8 cellular contexts compared by ENCODE assay signal in genomic region chr2:231665208-231665921, GRCh38. TPM values are rescaled to one million over a fixed set of nuclear protein-coding genes. Genes with fewer than 3 reads are reported as not detected.
DNase-seq lines count a peak whose midpoint lies in the region; ATAC-seq, FAIRE-seq and TF ChIP-seq lines count a peak whose summit lies in the region.

No MANE protein-coding gene starts in this region.

- H3K4me3 ChIP-seq in A549: peak overlapping the region; percentile 49; the same call in 2 of the 3 replicates
- H3K4me3 ChIP-seq in HUES64 (ENCODE audit: low read length): no peak overlapping the region
- peak overlapping the region; percentile 24 to 76 for H3K4me3 ChIP-seq in duodenal mucosa (ENCODE audit: low read depth in 1 of 2, low read length in 2 of 2)

- in situ Hi-C loops in KBM-7 (cut with MboI; ENCODE audit: low pct_unique_long_range_greater_than_20kb, low sequenced_read_pairs): loop anchor here (10.0 kb wide), 1 partner anchor 51 kb away; no protein-coding TSS in a partner anchor

- TF ChIP-seq RAD21 in A549 (conservative IDR thresholded peaks at IDR 0.05 in 1 of 2, IDR thresholded peaks at IDR 0.05 in 1 of 2): no peak

- peak overlapping the region; percentile 93 for H3K27ac Mint-ChIP-seq in neural crest cell (ENCODE audit: unreplicated experiment)

- TF ChIP-seq CTCF in A549 (IDR thresholded peaks at IDR 0.05): no peak
- no peak for TF ChIP-seq CTCF in neural crest cell (conservative IDR thresholded peaks at IDR 0.05)

- no peaks in the 10 kb centered on the region for H3K9me3 ChIP-seq in A549
- no peaks in the 10 kb centered on the region for H3K9me3 ChIP-seq in HUES64 (ENCODE audit: insufficient read depth, low read depth, low read length)
- H3K9me3 ChIP-seq in duodenal mucosa (ENCODE audit: control insufficient read depth in 1 of 2, low read length in 2 of 2): no peaks in the 10 kb centered on the region

- H3K9ac ChIP-seq in HUES64 (ENCODE audit: low read depth, low read length) (peak overlapping the region; percentile 81; the same call in 1 of the 2 replicates), duodenal mucosa (ENCODE audit: low read depth in 1 of 2, low read length in 2 of 2) (peak overlapping the region; percentile 81 to 99)

- H3K9me3 Mint-ChIP-seq in neural crest cell: peaks cover 2% of the 10 kb centered on the region

- H3K27ac ChIP-seq in A549 (peak overlapping the region; percentile 97 to 100), HUES64 (ENCODE audit: low read depth, low read length) (peak overlapping the region; percentile 95), duodenal mucosa (ENCODE audit: low read depth, low read length) (peak overlapping the region; percentile 100)

- POLR2A ChIA-PET in A549 (lab: Yijun Ruan, JAX): interaction anchor here (0.6 to 3.5 kb wide), 15 partner anchors 9 to 201 kb away, joined by 3 to 25 read pairs (median 9); partner anchors contain the start of genes NCL and PTMA

- no peak for TF ChIP-seq POLR2A in A549 (IDR thresholded peaks at IDR 0.05; ENCODE audit: low read length)

- H3K36me3 ChIP-seq in HUES64 (ENCODE audit: insufficient read depth, low read length): no peaks in the 10 kb centered on the region
- no peaks in the 10 kb centered on the region for H3K36me3 ChIP-seq in duodenal mucosa (ENCODE audit: control insufficient read depth in 1 of 2, insufficient read depth in 2 of 2, low read length in 2 of 2)

- WGBS in A549 (ENCODE audit: missing lambda C conversion rate): 88% methylated on average over 11 of the region's 14 CpGs
- 87% methylated on average over 14 of the region's 14 CpGs for WGBS in HUES64

- peaks cover 40% of the 10 kb centered on the region for H3K4me1 Mint-ChIP-seq in neural crest cell

- peaks cover 3% of the 10 kb centered on the region for H3K36me3 Mint-ChIP-seq in neural crest cell (ENCODE audit: low read depth)

- H3K27me3 Mint-ChIP-seq in neural crest cell (ENCODE audit: low read depth): no peaks in the 10 kb centered on the region

- DNase-seq in A549 (ENCODE audit: low read depth in 1 of 2, low spot score in 1 of 2) (no peak), neural crest cell (ENCODE audit: low read depth, low spot score) (no peak), dermis blood vessel endothelial cell (no peak), KBM-7 (no peak), cerebellum (ENCODE audit: low spot score) (no peak), NCI-H2227 treated with DMSO at 0.1 percent for 48 hours (lab: John Stamatoyannopoulos, UW) (no peak)

- H3K4me3 Mint-ChIP-seq in neural crest cell: peak overlapping the region; percentile 57

- H3K27me3 ChIP-seq in HUES64 (ENCODE audit: insufficient read depth, low read length): peaks cover 10% of the 10 kb centered on the region; the same call in 1 of the 2 replicates
- H3K27me3 ChIP-seq in duodenal mucosa (ENCODE audit: control insufficient read depth in 1 of 2, insufficient read depth in 2 of 2, low read length in 2 of 2): no peaks in the 10 kb centered on the region

- ATAC-seq in A549: no peak

- TF ChIP-seq EP300 in A549 (IDR thresholded peaks at IDR 0.05): no peak

- H3K4me1 ChIP-seq in A549: peaks cover 28% of the 10 kb centered on the region
- peaks cover 12% of the 10 kb centered on the region for H3K4me1 ChIP-seq in HUES64 (ENCODE audit: insufficient read depth, low read length)
- H3K4me1 ChIP-seq in duodenal mucosa (ENCODE audit: control insufficient read depth in 1 of 2, insufficient read depth in 2 of 2, low read length in 2 of 2): peaks cover 24 to 30% of the 10 kb centered on the region in 2 donors

- CTCF ChIA-PET in A549 (lab: Yijun Ruan, JAX): interaction anchor here (78.4 to 95.1 kb wide), 2 partner anchors 14 to 18 kb away, joined by 4158 read pairs; partner anchors contain the start of gene PTMA

- FAIRE-seq in A549 (lab: Jason Lieb, UNC): no peak

- peak overlapping the region; percentile 92 for H3K4me2 ChIP-seq in A549

TF ChIP-seq in A549, 52 proteins besides CTCF, POLR2A, EP300 and RAD21:
- no peak for TF ChIP-seq MAZ (IDR thresholded peaks at IDR 0.05; ENCODE audit: borderline replicate concordance, low read depth, low read length)
- no peak for TF ChIP-seq ZSCAN20 (CRISPR knock-in tag; IDR thresholded peaks at IDR 0.05)
- no peak for TF ChIP-seq PHF8 (IDR thresholded peaks at IDR 0.05; ENCODE audit: borderline replicate concordance, low read depth)
- no peak for TF ChIP-seq NPAS2 (CRISPR knock-in tag; IDR thresholded peaks at IDR 0.05; ENCODE audit: borderline replicate concordance)
- TF ChIP-seq SREBF2 (IDR thresholded peaks at IDR 0.05): no peak
- TF ChIP-seq, protein P1, sequence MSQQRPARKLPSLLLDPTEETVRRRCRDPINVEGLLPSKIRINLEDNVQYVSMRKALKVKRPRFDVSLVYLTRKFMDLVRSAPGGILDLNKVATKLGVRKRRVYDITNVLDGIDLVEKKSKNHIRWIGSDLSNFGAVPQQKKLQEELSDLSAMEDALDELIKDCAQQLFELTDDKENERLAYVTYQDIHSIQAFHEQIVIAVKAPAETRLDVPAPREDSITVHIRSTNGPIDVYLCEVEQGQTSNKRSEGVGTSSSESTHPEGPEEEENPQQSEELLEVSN (IDR thresholded peaks at IDR 0.05; ENCODE audit: borderline replicate concordance, low read depth): no peak
- no peak for TF ChIP-seq KDM1A (IDR thresholded peaks at IDR 0.05; ENCODE audit: low read depth)
- no peak for TF ChIP-seq HOXB5 (CRISPR knock-in tag; IDR thresholded peaks at IDR 0.05)
- no peak for TF ChIP-seq ZNF302 (CRISPR knock-in tag; IDR thresholded peaks at IDR 0.05)
- no peak for TF ChIP-seq ESRRA (IDR thresholded peaks at IDR 0.05; ENCODE audit: borderline replicate concordance, low read length)
- TF ChIP-seq HOXB13 (CRISPR knock-in tag; IDR thresholded peaks at IDR 0.05; ENCODE audit: low read depth): no peak
- TF ChIP-seq BHLHE40 (IDR thresholded peaks at IDR 0.05; ENCODE audit: low read depth, low read length): no peak
- no peak for TF ChIP-seq HDAC2 (IDR thresholded peaks at IDR 0.05)
- no peak for TF ChIP-seq FOSB (CRISPR knock-in tag; IDR thresholded peaks at IDR 0.05)
- no peak for TF ChIP-seq NFE2L2 (conservative IDR thresholded peaks at IDR 0.05; ENCODE audit: low read length)
- TF ChIP-seq RCOR1 (IDR thresholded peaks at IDR 0.05; ENCODE audit: low read depth, low read length): no peak
- no peak for TF ChIP-seq RNF2 (IDR thresholded peaks at IDR 0.05; ENCODE audit: borderline replicate concordance, low read depth)
- TF ChIP-seq FOSL2 (IDR thresholded peaks at IDR 0.05): no peak
- TF ChIP-seq FOSL2 (CRISPR knock-in tag; IDR thresholded peaks at IDR 0.05): no peak
- no peak for TF ChIP-seq CHD2 (IDR thresholded peaks at IDR 0.05; ENCODE audit: low read length, partially characterized antibody)
- TF ChIP-seq CBX8 (IDR thresholded peaks at IDR 0.05): no peak

RNA-seq across cellular contexts. Expression of gene PTMA, which starts 43.0 kb away (rescaled TPM):
- polyA plus RNA-seq in A549 (2011; rRNA removed): 434 and 1,191 TPM in 2 replicates
- 906 and 1,052 TPM in 2 replicates for polyA plus RNA-seq in A549 (2012; cell fraction: cytosol; rRNA removed)
- 514 and 638 TPM in 2 replicates for polyA plus RNA-seq in A549 (2012; cell fraction: nucleus; rRNA removed)
- 2,232 to 2,533 TPM (median 2,360 TPM) in 3 replicates for polyA plus RNA-seq in A549 (2017; fragmentation: RNase III; extraction: RNeasy Plus Mini Kit Qiagen cat#74134 plus additional on column Dnase treatment)
- polyA minus RNA-seq in A549 (2011; rRNA and poly(A)+ RNA removed): 113 and 134 TPM in 2 replicates
- polyA plus RNA-seq in HUES64 (2013, experiment 1 of 2): 1,960 TPM
- 2,220 TPM for polyA plus RNA-seq in HUES64 (2013, experiment 2 of 2)
- 1,415 and 1,529 TPM in 2 replicates for total RNA-seq in neural crest cell
- total RNA-seq in dermis blood vessel endothelial cell: 1,131 and 1,294 TPM in 2 replicates
- 478 TPM for total RNA-seq in cerebellum
